In the genomic region with DNA sequence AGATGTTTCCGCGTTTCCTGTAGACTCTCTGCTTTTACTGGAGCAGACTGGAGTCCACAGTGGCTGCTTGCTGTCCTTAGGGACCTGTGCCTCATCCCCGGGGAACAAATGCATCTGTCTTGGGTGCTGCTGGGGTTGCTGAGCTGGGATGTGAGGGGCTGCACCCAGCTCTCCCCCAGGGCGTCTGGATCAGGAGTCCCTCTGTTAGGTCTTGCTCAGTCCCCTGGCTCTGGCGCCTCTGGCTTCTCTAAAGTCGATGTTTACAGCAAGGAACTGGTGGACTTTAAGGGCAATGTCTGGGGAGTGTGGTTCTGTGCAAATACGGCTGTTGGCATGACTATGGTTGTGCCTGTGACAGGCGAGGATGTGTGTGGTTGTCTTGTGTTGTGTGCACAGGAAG, we compare ENCODE assay signal across 20 cellular contexts.
DNase-seq lines count a peak whose midpoint lies in the region; ATAC-seq, FAIRE-seq and TF ChIP-seq lines count a peak whose summit lies in the region.
"Had no signal": no experiment of that assay in that cellular context is flagged by ENCODE, and none has a peak within 500 bp of the region (broad histone marks: within the 10 kb centered on the region; RNA-seq: fewer than 3 reads in every experiment).

No MANE protein-coding gene starts in this region.

- H3K9me3 ChIP-seq in kidney (ENCODE audit: control insufficient read depth in 1 of 2, low read length in 2 of 2), result no peaks in the 10 kb centered on the region

- no peak for TF ChIP-seq CTCF in kidney (IDR thresholded peaks at IDR 0.05; ENCODE audit: borderline replicate concordance, extremely low read depth, insufficient read depth)

- H3K27ac ChIP-seq in kidney (ENCODE audit: low read depth in 2 of 2, low read length in 2 of 2), result no peak overlapping the region

- no peak for FAIRE-seq in kidney (lab: Jason Lieb, UNC)
- FAIRE-seq: G401.6, RCC 7860 had no signal

- H3K4me1 ChIP-seq in kidney (ENCODE audit: control insufficient read depth in 1 of 2, insufficient read depth in 1 of 2, low read depth in 1 of 2, low read length in 2 of 2), result no peaks in the 10 kb centered on the region

- intact Hi-C loops in kidney (cut with DNase I) (no loop called here), posterior vena cava (cut with DNase I) (no loop called here)

- no peak for ATAC-seq in HG03135 (IDR thresholded peaks at IDR 0.05; ENCODE audit: unreplicated experiment)
- no peak for ATAC-seq in HG02884 (IDR thresholded peaks at IDR 0.05; ENCODE audit: unreplicated experiment)
- ATAC-seq: CD8-positive, alpha-beta T cell had no signal

- H3K9ac ChIP-seq in kidney (ENCODE audit: low read length in 2 of 2), result no peak overlapping the region

- H3K4me3 ChIP-seq in kidney (ENCODE audit: low read length in 2 of 2), result no peak overlapping the region

- H3K36me3 ChIP-seq in kidney (ENCODE audit: control insufficient read depth in 1 of 2, insufficient read depth in 2 of 2, low read length in 2 of 2), result no peaks in the 10 kb centered on the region

- DNase-seq in activated effector memory CD4-positive, alpha-beta T cell treated with anti-CD3 and anti-CD28 coated beads, Interleukin-2, amount 50 U/mL, for 16 hours, result peak; percentile 13
- DNase-seq in activated effector memory CD4-positive, alpha-beta T cell treated with Interleukin-2 at 50 U/mL for 16 hours, result no peak
- DNase-seq in kidney, result peak; percentile 35
- peak; percentile 59 for DNase-seq in posterior vena cava (ENCODE audit: low spot score)
- no peak for DNase-seq in midbrain (lab: John Stamatoyannopoulos, UW)
- DNase-seq: 8988T, AML-193, C1 segment of cervical spinal cord, Kasumi-1, NCI-H1417, NCI-H187 treated with DMSO at 0.1 percent for 48 hours, NCI-H2107, NCI-H446 treated with DMSO at 0.1 percent for 48 hours, NCI-H526 treated with DMSO at 0.1 percent for 48 hours, Right ventricle myocardium superior had no signal

Comparison
In these comparisons a context has a peak if more than half of its experiments do, and no peak if none do; other contexts are left out.
1. DNase-seq: peak in activated effector memory CD4-positive, alpha-beta T cell treated with anti-CD3 and anti-CD28 coated beads, Interleukin-2, amount 50 U/mL, for 16 hours (single experiment), kidney (single experiment) and posterior vena cava (single experiment); none in activated effector memory CD4-positive, alpha-beta T cell treated with Interleukin-2 at 50 U/mL for 16 hours (single experiment) and midbrain (single experiment).